In genomic region chr6:170132561-170132991, GRCh38 we compare ENCODE assay signal across 17 cellular contexts.
DNase-seq lines count a peak whose midpoint lies in the region; ATAC-seq, FAIRE-seq and TF ChIP-seq lines count a peak whose summit lies in the region.
"Had no signal": no experiment of that assay in that cellular context is flagged by ENCODE, and none has a peak within 500 bp of the region (broad histone marks: within the 10 kb centered on the region; RNA-seq: fewer than 3 reads in every experiment).

No MANE protein-coding gene starts in this region.

- H3K27ac ChIP-seq in HepG2 (ENCODE audit: extremely low read length, insufficient read depth, low read length): no peak overlapping the region
- H3K27ac ChIP-seq: A549, GM23248 had no signal

- in situ Hi-C loops in HepG2 (cut with HindIII; ENCODE audit: extremely low pct_ligation_motif_present, low pct_unique_long_range_greater_than_20kb): no loop called here

- no peaks in the 10 kb centered on the region for H3K36me3 Mint-ChIP-seq in activated T-cell treated with anti-CD3 and anti-CD28 coated beads, Interleukin-2, amount 50 U/mL, for 24 hours (ENCODE audit: low read depth)
- H3K36me3 Mint-ChIP-seq: CD4-positive, CD25-positive, alpha-beta regulatory T cell had no signal

- no peak overlapping the region for H3K4me2 ChIP-seq in HepG2 (ENCODE audit: low read depth, low read length)
- H3K4me2 ChIP-seq: A549 had no signal

- 28% methylated on average over 7 of the region's 10 CpGs for WGBS in HepG2 (ENCODE audit: low lambda C conversion rate)

- CTCF ChIA-PET in HepG2 (lab: Yijun Ruan, JAX; ENCODE audit: low intra/inter-chr PET ratio, low total read pairs): no interaction called here

- peaks cover 15 to 47% of the 10 kb centered on the region in 2 experiments; a peak in 4 of 5 replicates for H3K27me3 ChIP-seq in HepG2 (ENCODE audit: control insufficient read depth in 1 of 2, insufficient read depth in 2 of 2, low read length in 2 of 2)

- DNase-seq in activated T-cell treated with anti-CD3 and anti-CD28 coated beads, Interleukin-2, amount 50 U/mL, for 24 hours: peak; percentile 23
- DNase-seq in activated T-cell treated with anti-CD3 and anti-CD28 coated beads, Interleukin-2, amount 50 U/mL, for 1 hour: no peak
- no peak for DNase-seq in HepG2 (ENCODE audit: low spot score)
- DNase-seq in sciatic nerve (ENCODE audit: low spot score): peak; percentile 48
- no peak for DNase-seq in T1000 (lab: John Stamatoyannopoulos, UW)
- no peak for DNase-seq in CD1c-positive myeloid dendritic cell (ENCODE audit: extremely low spot score)
- DNase-seq: CD4-positive, CD25-positive, alpha-beta regulatory T cell; GM23248; NCI-H1436 treated with DMSO at 0.1 percent for 48 hours; NCI-H2081; NCI-H524 had no signal

- no peak for TF ChIP-seq EP300 in HepG2 (IDR thresholded peaks at IDR 0.05; ENCODE audit: low read depth in 2 of 2, low read length in 2 of 2)
- no peak for TF ChIP-seq EP300 in HepG2 (CRISPR knock-in tag; IDR thresholded peaks at IDR 0.05; ENCODE audit: borderline replicate concordance)

- H3K4me3 ChIP-seq in HepG2 (replicated peaks in 1 of 3; ENCODE audit: insufficient read depth in 1 of 3, low read depth in 2 of 3, low read length in 3 of 3): no peak overlapping the region
- H3K4me3 ChIP-seq: A549, GM23248 had no signal

- no peak for FAIRE-seq in HepG2 (lab: Jason Lieb, UNC)
- FAIRE-seq: A549, D721Med, G401.6, GM12891, RCC 7860 had no signal

- H4K20me1 ChIP-seq in HepG2 (ENCODE audit: insufficient read depth, low read length): no peaks in the 10 kb centered on the region

- no peaks in the 10 kb centered on the region for H3K9me3 Mint-ChIP-seq in activated T-cell treated with anti-CD3 and anti-CD28 coated beads, Interleukin-2, amount 50 U/mL, for 24 hours

- H3K79me2 ChIP-seq in HepG2 (ENCODE audit: insufficient read depth, low read length): no peaks in the 10 kb centered on the region

- H3K4me1 Mint-ChIP-seq in activated T-cell treated with anti-CD3 and anti-CD28 coated beads, Interleukin-2, amount 50 U/mL, for 24 hours (ENCODE audit: low read depth): no peaks in the 10 kb centered on the region
- H3K4me1 Mint-ChIP-seq: CD4-positive, CD25-positive, alpha-beta regulatory T cell had no signal

- BruUV-seq in HepG2 (replicated peaks; lab: Mats Ljungman, UMichigan): no TSS peak

- H3K9me3 ChIP-seq in HepG2 (ENCODE audit: low read length): no peaks in the 10 kb centered on the region
- H3K9me3 ChIP-seq: A549 had no signal

- no peak overlapping the region for H3K9ac ChIP-seq in HepG2 (ENCODE audit: insufficient read depth, low read depth, low read length)
- H3K9ac ChIP-seq: GM23248 had no signal

- TF ChIP-seq RAD21 in HepG2 (CRISPR knock-in tag; IDR thresholded peaks at IDR 0.05): no peak

- H3K27me3 Mint-ChIP-seq in activated T-cell treated with anti-CD3 and anti-CD28 coated beads, Interleukin-2, amount 50 U/mL, for 24 hours: peaks cover 5% of the 10 kb centered on the region
- H3K27me3 Mint-ChIP-seq: CD4-positive, CD25-positive, alpha-beta regulatory T cell had no signal

- no peaks in the 10 kb centered on the region for H3K4me1 ChIP-seq in HepG2 (ENCODE audit: insufficient read depth, low read length)
- H3K4me1 ChIP-seq: A549 had no signal

- no peak overlapping the region for H3K27ac Mint-ChIP-seq in activated T-cell treated with anti-CD3 and anti-CD28 coated beads, Interleukin-2, amount 50 U/mL, for 24 hours
- H3K27ac Mint-ChIP-seq: CD4-positive, CD25-positive, alpha-beta regulatory T cell had no signal

- no peaks in the 10 kb centered on the region for H3K36me3 ChIP-seq in HepG2 (replicated peaks in 1 of 2; ENCODE audit: control insufficient read depth in 1 of 2, insufficient read depth in 2 of 2, low read length in 2 of 2)

- H3K4me3 Mint-ChIP-seq in activated T-cell treated with anti-CD3 and anti-CD28 coated beads, Interleukin-2, amount 50 U/mL, for 24 hours: no peak overlapping the region
- H3K4me3 Mint-ChIP-seq: CD4-positive, CD25-positive, alpha-beta regulatory T cell had no signal

- intact Hi-C loops in HepG2 (cut with micrococcal nuclease; ENCODE audit: unreplicated experiment) (no loop called here), sciatic nerve (cut with DNase I) (no loop called here)

- no peak for TF ChIP-seq POLR2A in HepG2 (IDR thresholded peaks at IDR 0.05; ENCODE audit: insufficient read depth in 1 of 2, low read depth in 2 of 2, low read length in 2 of 2)

- POLR2A ChIA-PET in HepG2 (lab: Yijun Ruan, JAX): no interaction called here

- no peak for ATAC-seq in HepG2
- ATAC-seq in sciatic nerve: no peak
- ATAC-seq in GM19463 (IDR thresholded peaks at IDR 0.05; ENCODE audit: unreplicated experiment): no peak
- ATAC-seq: A549 had no signal

- H2AFZ ChIP-seq in HepG2 (ENCODE audit: low read length): no peak overlapping the region
- H2AFZ ChIP-seq: GM23248 had no signal

- no peak for TF ChIP-seq CTCF in HepG2 (CRISPR knock-in tag; IDR thresholded peaks at IDR 0.05)

TF ChIP-seq in HepG2, 621 proteins besides CTCF, POLR2A, EP300 and RAD21:
- no peak for TF ChIP-seq PCBP1 (IDR thresholded peaks at IDR 0.05; ENCODE audit: borderline replicate concordance, low read depth, low read length)
- no peak for TF ChIP-seq TCF7L2 (IDR thresholded peaks at IDR 0.05; ENCODE audit: low read depth, low read length)
- TF ChIP-seq ZBTB38 (CRISPR knock-in tag; IDR thresholded peaks at IDR 0.05): no peak
- TF ChIP-seq, protein P1, sequence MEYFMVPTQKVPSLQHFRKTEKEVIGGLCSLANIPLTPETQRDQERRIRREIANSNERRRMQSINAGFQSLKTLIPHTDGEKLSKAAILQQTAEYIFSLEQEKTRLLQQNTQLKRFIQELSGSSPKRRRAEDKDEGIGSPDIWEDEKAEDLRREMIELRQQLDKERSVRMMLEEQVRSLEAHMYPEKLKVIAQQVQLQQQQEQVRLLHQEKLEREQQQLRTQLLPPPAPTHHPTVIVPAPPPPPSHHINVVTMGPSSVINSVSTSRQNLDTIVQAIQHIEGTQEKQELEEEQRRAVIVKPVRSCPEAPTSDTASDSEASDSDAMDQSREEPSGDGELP (IDR thresholded peaks at IDR 0.05; ENCODE audit: borderline replicate concordance, low read depth): no peak
- TF ChIP-seq, protein P2, sequence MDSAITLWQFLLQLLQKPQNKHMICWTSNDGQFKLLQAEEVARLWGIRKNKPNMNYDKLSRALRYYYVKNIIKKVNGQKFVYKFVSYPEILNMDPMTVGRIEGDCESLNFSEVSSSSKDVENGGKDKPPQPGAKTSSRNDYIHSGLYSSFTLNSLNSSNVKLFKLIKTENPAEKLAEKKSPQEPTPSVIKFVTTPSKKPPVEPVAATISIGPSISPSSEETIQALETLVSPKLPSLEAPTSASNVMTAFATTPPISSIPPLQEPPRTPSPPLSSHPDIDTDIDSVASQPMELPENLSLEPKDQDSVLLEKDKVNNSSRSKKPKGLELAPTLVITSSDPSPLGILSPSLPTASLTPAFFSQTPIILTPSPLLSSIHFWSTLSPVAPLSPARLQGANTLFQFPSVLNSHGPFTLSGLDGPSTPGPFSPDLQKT (CRISPR knock-in tag; IDR thresholded peaks at IDR 0.05; ENCODE audit: borderline replicate concordance): no peak
- TF ChIP-seq MNT (IDR thresholded peaks at IDR 0.05): peak; percentile 30

Comparison
In these comparisons a context has a peak if more than half of its experiments do, and no peak if none do; other contexts are left out.
1. DNase-seq: peak in activated T-cell treated with anti-CD3 and anti-CD28 coated beads, Interleukin-2, amount 50 U/mL, for 24 hours (single experiment) and sciatic nerve (single experiment); none in activated T-cell treated with anti-CD3 and anti-CD28 coated beads, Interleukin-2, amount 50 U/mL, for 1 hour (single experiment), HepG2 (single experiment), T1000 (single experiment) and CD1c-positive myeloid dendritic cell (single experiment).